Comparison of ENCODE assay signal across 7 cellular contexts in the genomic region with DNA sequence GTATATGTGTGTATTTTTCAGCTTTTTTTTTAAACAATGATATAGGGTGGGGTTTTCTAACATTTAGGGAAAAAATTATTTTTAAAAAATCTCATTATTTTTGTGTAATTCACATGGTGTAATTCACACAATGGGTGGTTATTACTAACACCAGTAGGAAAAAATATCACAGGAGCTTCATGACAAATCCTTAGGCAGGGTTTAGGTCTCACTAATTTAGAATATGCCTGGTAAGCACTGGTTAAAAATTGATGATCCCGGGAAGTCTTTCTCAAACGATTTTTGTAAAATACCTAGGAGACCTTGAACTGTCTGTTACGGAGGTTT. TPM values are rescaled to one million over a fixed set of nuclear protein-coding genes. Genes with fewer than 3 reads are reported as not detected.
A peak's percentile ranks its signal among the peaks of the same experiment; 100 is the strongest.
DNase-seq lines count a peak whose midpoint lies in the region; ATAC-seq and TF ChIP-seq lines count a peak whose summit lies in the region.

No MANE protein-coding gene starts in this region.

- H3K36me3 ChIP-seq in stomach: no peaks in the 10 kb centered on the region

- ATAC-seq in GM18505 (IDR thresholded peaks at IDR 0.05; ENCODE audit: unreplicated experiment): no peak

- 0 to 2% (median 1%) methylated on average over 3 of the region's 3 CpGs for WGBS in stomach, 5 donors

- intact Hi-C loops in stomach (cut with DNase I; ENCODE audit: low total_unique reads): no loop called here

- no peak for DNase-seq in HFFc6
- no peak for DNase-seq in immature natural killer cell
- DNase-seq in stomach: no peak
- DNase-seq in globus pallidus (ENCODE audit: low spot score): no peak
- no peak for DNase-seq in NCI-H1930 (lab: John Stamatoyannopoulos, UW)

- H3K4me1 Mint-ChIP-seq in HFFc6 (ENCODE audit: low read depth) (peaks cover 42% of the 10 kb centered on the region), immature natural killer cell (peaks cover 35 to 38% of the 10 kb centered on the region in 2 donors)

- no peaks in the 10 kb centered on the region for H3K36me3 Mint-ChIP-seq in HFFc6 (ENCODE audit: low read depth)
- H3K36me3 Mint-ChIP-seq in immature natural killer cell: no peaks in the 10 kb centered on the region

- H3K27me3 Mint-ChIP-seq in HFFc6 (ENCODE audit: insufficient read depth) (peaks cover 2% of the 10 kb centered on the region; the same call in 1 of the 2 replicates), immature natural killer cell (ENCODE audit: low read depth in 3 of 3) (peaks cover 0 to 4% (median 2%) of the 10 kb centered on the region in 3 donors)

- no peak for TF ChIP-seq EP300 in stomach (IDR thresholded peaks at IDR 0.05)

- peaks cover 23 to 61% (median 33%) of the 10 kb centered on the region in 4 donors for H3K4me1 ChIP-seq in stomach

- no peaks in the 10 kb centered on the region for H3K27me3 ChIP-seq in stomach

- H3K27ac ChIP-seq in stomach: peak overlapping the region; percentile 81 to 90 (median 88)

- H3K9me3 ChIP-seq in stomach: no peaks in the 10 kb centered on the region

- TF ChIP-seq POLR2A in stomach (IDR thresholded peaks at IDR 0.05) (no peak), GM18505 (IDR thresholded peaks at IDR 0.05; ENCODE audit: borderline replicate concordance, extremely low read depth, insufficient read depth, insufficient read length) (no peak)

- no peaks in the 10 kb centered on the region for H3K9me3 Mint-ChIP-seq in HFFc6
- H3K9me3 Mint-ChIP-seq in immature natural killer cell: no peaks in the 10 kb centered on the region

- H3K4me3 ChIP-seq in WI38 (ENCODE audit: low read depth, low read length): peak overlapping the region; percentile 39
- H3K4me3 ChIP-seq in stomach: peak overlapping the region; percentile 11 to 39 (median 30)

- H3K27ac Mint-ChIP-seq in HFFc6: peak overlapping the region; percentile 96
- peak overlapping the region; percentile 12 to 91 (median 48) for H3K27ac Mint-ChIP-seq in immature natural killer cell

- TF ChIP-seq CTCF in HFFc6 (IDR thresholded peaks at IDR 0.05) (no peak), WI38 (IDR thresholded peaks at IDR 0.05; ENCODE audit: low read depth, low read length) (no peak), stomach (IDR thresholded peaks at IDR 0.05) (no peak)

- H3K4me3 Mint-ChIP-seq in HFFc6: peak overlapping the region; percentile 81
- H3K4me3 Mint-ChIP-seq in immature natural killer cell: peak overlapping the region; percentile 74 to 86 (median 83)

RNA-seq across cellular contexts. Expression of gene ZNF217, which starts 29.5 kb away (rescaled TPM):
- 10 to 100 TPM; 38.5 to 42.9 (median 40.1) TPM for total RNA-seq in HFFc6 (2021; fragmentation: NEBNext Ultra II Directional; extraction: Animal tissue kit (Norgen Biotek cat#: 25700))
- polyA plus RNA-seq in immature natural killer cell (10 to 100 TPM in 2 of 3 donors, 1 to 10 TPM in 1; 10.0 to 33.5 (median 16.2) TPM), stomach (1 to 10 TPM; 6.3 to 9.6 (median 7.1) TPM)
- 10 to 100 TPM; 24.3 to 40.2 (median 31.7) TPM for total RNA-seq in stomach
